Comparison of ENCODE assay signal across 8 cellular contexts in genomic region chr15:40952901-40953712, GRCh38. TPM values are rescaled to one million over a fixed set of nuclear protein-coding genes. Genes with fewer than 3 reads are reported as not detected.
DNase-seq lines count a peak whose midpoint lies in the region; TF ChIP-seq lines count a peak whose summit lies in the region.

Gene CHAC1 (plus strand): TSS chr15:40953471. CDS start chr15:40953584, 113 bp downstream.

- no peak for TF ChIP-seq CTCF in GM20000 (IDR thresholded peaks at IDR 0.05; ENCODE audit: extremely low read depth, missing control alignments)
- TF ChIP-seq CTCF in endodermal cell (conservative IDR thresholded peaks at IDR 0.05): peak; percentile 24
- TF ChIP-seq CTCF in mesothelial cell of epicardium (IDR thresholded peaks at IDR 0.05; ENCODE audit: unreplicated experiment): no peak

- peak within 1 kb of the TSS; percentile 90 for H3K27ac ChIP-seq in endodermal cell (ENCODE audit: low read depth, low read length)

- H3K4me3 ChIP-seq in endodermal cell (ENCODE audit: low read length): peak within 1 kb of the TSS; percentile 90

- H3K4me1 Mint-ChIP-seq in endodermal cell: peaks cover 24% of the 10 kb centered on the region
- H3K4me1 Mint-ChIP-seq in mesothelial cell of epicardium: peaks cover 8% of the 10 kb centered on the region

- peaks cover 35% of the 10 kb centered on the region for H3K27me3 Mint-ChIP-seq in endodermal cell (ENCODE audit: insufficient read depth)
- H3K27me3 Mint-ChIP-seq in mesothelial cell of epicardium (ENCODE audit: low read depth): peaks cover 14% of the 10 kb centered on the region

- 1% methylated on average over 20 to 72 of the region's 72 CpGs for WGBS in endodermal cell (ENCODE audit: insufficient coverage in 1 of 2, insufficient read length in 1 of 2), 2 experiments

- peak; percentile 97 for DNase-seq in COR-L47 (lab: John Stamatoyannopoulos, UW)
- DNase-seq in GM20000 (ENCODE audit: low spot score): peak; percentile 99
- DNase-seq in HS-5 (ENCODE audit: low read depth): peak; percentile 89
- peak; percentile 94 for DNase-seq in NOMO-1 treated with DMSO at 0.1 percent for 48 hours (lab: John Stamatoyannopoulos, UW; ENCODE audit: unreplicated experiment)
- DNase-seq in activated CD8-positive, alpha-beta memory T cell treated with anti-CD3 and anti-CD28 coated beads for 48 hours (ENCODE audit: low read depth in 2 of 3, low spot score in 2 of 3): peak; percentile 89 to 92 (median 91)
- peak; percentile 98 for DNase-seq in endodermal cell
- peak; percentile 79 to 87 for DNase-seq in mesothelial cell of epicardium (ENCODE audit: low spot score in 2 of 2, unreplicated experiment in 2 of 2)
- DNase-seq in stimulated activated CD8-positive, alpha-beta memory T cell treated with anti-CD3 and anti-CD28 coated beads, Interleukin-15, amount 100 ng/mL, for 4 hours (ENCODE audit: low read depth in 2 of 2): peak; percentile 93 to 95

- H3K9me3 ChIP-seq in endodermal cell (ENCODE audit: control insufficient read depth, low read length): no peaks in the 10 kb centered on the region

- no peaks in the 10 kb centered on the region for H3K27me3 ChIP-seq in endodermal cell (ENCODE audit: control insufficient read depth, insufficient read depth, low read length, poor library complexity, severe bottlenecking)

- H3K4me1 ChIP-seq in endodermal cell (ENCODE audit: control insufficient read depth, insufficient read depth, low read length): no peaks in the 10 kb centered on the region

- H3K36me3 Mint-ChIP-seq in endodermal cell (ENCODE audit: low read depth) (peaks cover 2% of the 10 kb centered on the region), mesothelial cell of epicardium (peaks cover 2% of the 10 kb centered on the region)

- no peaks in the 10 kb centered on the region for H3K36me3 ChIP-seq in endodermal cell (ENCODE audit: control insufficient read depth, insufficient read depth, low read length)

- H3K4me3 Mint-ChIP-seq in endodermal cell (peak within 1 kb of the TSS; percentile 77), mesothelial cell of epicardium (peak within 1 kb of the TSS; percentile 83)

- H3K9me3 Mint-ChIP-seq in endodermal cell (no peaks in the 10 kb centered on the region), mesothelial cell of epicardium (no peaks in the 10 kb centered on the region)

- peak within 1 kb of the TSS; percentile 95 for H3K27ac Mint-ChIP-seq in endodermal cell
- H3K27ac Mint-ChIP-seq in mesothelial cell of epicardium: peak within 1 kb of the TSS; percentile 82

- peak within 1 kb of the TSS; percentile 90 for H3K9ac ChIP-seq in endodermal cell (ENCODE audit: extremely low read depth, low read length, poor library complexity, severe bottlenecking)

RNA-seq across cellular contexts. Expression of gene CHAC1, which starts in this region (rescaled TPM):
- total RNA-seq in endodermal cell (1 to 10 TPM; 6.8 to 9.0 TPM), mesothelial cell of epicardium (2.7 to 3.2 TPM (median 3.1 TPM) in 3 replicates)
- 28.5 TPM for polyA plus RNA-seq in endodermal cell (2013, experiment 1 of 2)
- 11.2 TPM for polyA plus RNA-seq in endodermal cell (2013, experiment 2 of 2)

Comparison
In these comparisons a context has a peak if more than half of its experiments do, and no peak if none do; other contexts are left out.
1. Peak in every context shown above with its lines: DNase-seq, H3K4me3 ChIP-seq and H3K27ac ChIP-seq.